Comparison of ENCODE assay signal across 24 cellular contexts in genomic region chr14:61428261-61428660, GRCh38.
DNase-seq lines count a peak whose midpoint lies in the region; ATAC-seq and TF ChIP-seq lines count a peak whose summit lies in the region.
"Had no signal": no experiment of that assay in that cellular context is flagged by ENCODE, and none has a peak within 500 bp of the region (broad histone marks: within the 10 kb centered on the region; RNA-seq: fewer than 3 reads in every experiment).

No MANE protein-coding gene starts in this region.

- H3K27me3 Mint-ChIP-seq in CD4-positive, alpha-beta T cell = no peaks in the 10 kb centered on the region
- H3K27me3 Mint-ChIP-seq in Caco-2 (ENCODE audit: insufficient read depth, unreplicated experiment) = no peaks in the 10 kb centered on the region
- no peaks in the 10 kb centered on the region for H3K27me3 Mint-ChIP-seq in activated T-helper 17 cell treated with anti-CD3 and anti-CD28 coated beads, Interleukin-2, amount 50 U/mL, for 72 hours
- H3K27me3 Mint-ChIP-seq in naive thymus-derived CD4-positive, alpha-beta T cell = no peaks in the 10 kb centered on the region

- no peaks in the 10 kb centered on the region for H3K9me3 ChIP-seq in CD4-positive, alpha-beta T cell (ENCODE audit: control insufficient read depth, low read length)
- H3K9me3 ChIP-seq in Caco-2 = peaks cover 12% of the 10 kb centered on the region; the same call in 1 of the 2 replicates
- no peaks in the 10 kb centered on the region for H3K9me3 ChIP-seq in naive thymus-derived CD4-positive, alpha-beta T cell (ENCODE audit: control insufficient read depth in 2 of 3, low read length in 3 of 3)
- H3K9me3 ChIP-seq: HAP-1, mucosa of descending colon, SK-N-SH, transverse colon had no signal

- no peak for TF ChIP-seq CTCF in CD4-positive, alpha-beta T cell (IDR thresholded peaks at IDR 0.05)
- no peak for TF ChIP-seq CTCF in Caco-2 (IDR thresholded peaks at IDR 0.05; ENCODE audit: insufficient read depth in 1 of 2, low read depth in 1 of 2, low read length in 1 of 2, severe bottlenecking in 1 of 2, unreplicated experiment in 1 of 2)

- peaks cover 57% of the 10 kb centered on the region for H3K36me3 Mint-ChIP-seq in CD4-positive, alpha-beta T cell (ENCODE audit: low read depth)
- peaks cover 3% of the 10 kb centered on the region for H3K36me3 Mint-ChIP-seq in Caco-2 (ENCODE audit: insufficient read depth, unreplicated experiment)
- H3K36me3 Mint-ChIP-seq in activated T-helper 17 cell treated with anti-CD3 and anti-CD28 coated beads, Interleukin-2, amount 50 U/mL, for 72 hours (ENCODE audit: low read depth) = peaks cover 46% of the 10 kb centered on the region
- peaks cover 4 to 47% (median 30%) of the 10 kb centered on the region in 5 donors for H3K36me3 Mint-ChIP-seq in naive thymus-derived CD4-positive, alpha-beta T cell

- peak overlapping the region; percentile 76 for H3K27ac Mint-ChIP-seq in CD4-positive, alpha-beta T cell
- H3K27ac Mint-ChIP-seq in Caco-2 (ENCODE audit: unreplicated experiment) = peak overlapping the region; percentile 79
- H3K27ac Mint-ChIP-seq in activated T-helper 17 cell treated with anti-CD3 and anti-CD28 coated beads, Interleukin-2, amount 50 U/mL, for 72 hours = peak overlapping the region; percentile 15
- H3K27ac Mint-ChIP-seq in naive thymus-derived CD4-positive, alpha-beta T cell = peak overlapping the region in 7 of 9 donors; percentile 34 to 84 (median 79)
- H3K27ac Mint-ChIP-seq: T-helper 2 cell treated with Interferon-gamma antibody and Interleukin-4, amounts not matched to agents 5 μg/mL and 100 μg/mL, for 36 hours had no signal

- POLR2A ChIA-PET in CD4-positive, alpha-beta T cell (lab: Charles Lee) = interaction anchor here (0.6 to 1.5 kb wide), 5 partner anchors 17 to 96 kb away, joined by 3 to 6 read pairs (median 3); no protein-coding TSS in a partner anchor
- POLR2A ChIA-PET in Caco-2 (lab: Charles Lee) = interaction anchor here (0.6 to 1.0 kb wide), 2 partner anchors 149 to 334 kb away, joined by 3 to 4 read pairs; partner anchors contain the start of gene SNAPC1
- POLR2A ChIA-PET in naive thymus-derived CD4-positive, alpha-beta T cell (lab: Charles Lee) = interaction anchor here (0.7 to 1.4 kb wide), 6 partner anchors 9 to 93 kb away, joined by 3 to 7 read pairs (median 4); no protein-coding TSS in a partner anchor

- BruUV-seq in Caco-2 (replicated peaks; lab: Mats Ljungman, UMichigan) = no TSS peak

- H3K4me3 ChIP-seq in Caco-2 (ENCODE audit: low read depth, low read length) = no peak overlapping the region
- H3K4me3 ChIP-seq in naive thymus-derived CD4-positive, alpha-beta T cell (ENCODE audit: low read length) = no peak overlapping the region
- H3K4me3 ChIP-seq: HAP-1, mucosa of descending colon, transverse colon had no signal

- H3K4me3 Mint-ChIP-seq in CD4-positive, alpha-beta T cell = peak overlapping the region; percentile 43
- peak overlapping the region; percentile 49 for H3K4me3 Mint-ChIP-seq in Caco-2 (ENCODE audit: unreplicated experiment)
- H3K4me3 Mint-ChIP-seq in activated T-helper 17 cell treated with anti-CD3 and anti-CD28 coated beads, Interleukin-2, amount 50 U/mL, for 72 hours = peak overlapping the region; percentile 56
- H3K4me3 Mint-ChIP-seq in naive thymus-derived CD4-positive, alpha-beta T cell = peak overlapping the region in 8 of 10 donors; percentile 22 to 60 (median 46)
- H3K4me3 Mint-ChIP-seq: T-helper 2 cell treated with Interferon-gamma antibody and Interleukin-4, amounts not matched to agents 5 μg/mL and 100 μg/mL, for 36 hours had no signal

- H3K36me3 ChIP-seq in Caco-2 (ENCODE audit: control insufficient read depth, insufficient read depth, low read length) = no peaks in the 10 kb centered on the region
- peaks cover 0 to 3% (median 0%) of the 10 kb centered on the region in 3 experiments for H3K36me3 ChIP-seq in naive thymus-derived CD4-positive, alpha-beta T cell (ENCODE audit: control insufficient read depth in 2 of 3, insufficient read depth in 3 of 3, low read length in 3 of 3)
- H3K36me3 ChIP-seq: HAP-1, transverse colon had no signal

- ATAC-seq in CD4-positive, alpha-beta T cell (ENCODE audit: poor library complexity) = no peak
- no peak for ATAC-seq in activated T-helper 17 cell treated with anti-CD3 and anti-CD28 coated beads, Interleukin-2, amount 50 U/mL, for 72 hours (replicated peaks)
- peak; percentile 14 for ATAC-seq in naive thymus-derived CD4-positive, alpha-beta T cell
- ATAC-seq in GM18861 (IDR thresholded peaks at IDR 0.05; ENCODE audit: unreplicated experiment) (no peak), GM19452 (IDR thresholded peaks at IDR 0.05; ENCODE audit: unreplicated experiment) (no peak)
- ATAC-seq: mucosa of descending colon, sciatic nerve had no signal

- CTCF ChIA-PET in CD4-positive, alpha-beta T cell (lab: Charles Lee) = interaction anchor here (1.0 kb wide), 1 partner anchor 23 kb away, joined by 4 read pairs; no protein-coding TSS in a partner anchor
- CTCF ChIA-PET in Caco-2 (lab: Charles Lee) = interaction anchor here (0.6 kb wide), 1 partner anchor 9 kb away, joined by 3 read pairs; no protein-coding TSS in a partner anchor
- CTCF ChIA-PET in naive thymus-derived CD4-positive, alpha-beta T cell (lab: Charles Lee) = interaction anchor here (0.5 to 1.0 kb wide), 3 partner anchors 11 to 89 kb away, joined by 3 to 4 read pairs (median 3); no protein-coding TSS in a partner anchor

- peaks cover 78% of the 10 kb centered on the region for H3K4me1 Mint-ChIP-seq in CD4-positive, alpha-beta T cell (ENCODE audit: low read depth)
- H3K4me1 Mint-ChIP-seq in Caco-2 (ENCODE audit: low read depth, unreplicated experiment) = peaks cover 41% of the 10 kb centered on the region
- peaks cover 68% of the 10 kb centered on the region for H3K4me1 Mint-ChIP-seq in activated T-helper 17 cell treated with anti-CD3 and anti-CD28 coated beads, Interleukin-2, amount 50 U/mL, for 72 hours
- H3K4me1 Mint-ChIP-seq in naive thymus-derived CD4-positive, alpha-beta T cell = peaks cover 60 to 95% (median 82%) of the 10 kb centered on the region in 7 donors

- H3K27ac ChIP-seq in CD4-positive, alpha-beta T cell (ENCODE audit: low read depth, low read length) = no peak overlapping the region
- H3K27ac ChIP-seq in naive thymus-derived CD4-positive, alpha-beta T cell (ENCODE audit: low read depth, low read length) = peak overlapping the region; percentile 5
- H3K27ac ChIP-seq: transverse colon had no signal

- DNase-seq in CD4-positive, alpha-beta T cell = no peak
- DNase-seq in Caco-2 = no peak
- DNase-seq in naive thymus-derived CD4-positive, alpha-beta T cell = no peak
- DNase-seq in midbrain (lab: John Stamatoyannopoulos, UW) = no peak
- DNase-seq in effector CD8-positive, alpha-beta T cell (lab: John Stamatoyannopoulos, UW) = no peak
- DNase-seq: activated CD4-positive, alpha-beta T cell treated with anti-CD3 and anti-CD28 coated beads, Interleukin-2, amount 50 U/mL, for 1 hour; activated gamma-delta T cell treated with Interleukin-2 at 50 U/mL for 16 hours; anterior cingulate cortex; cortex of kidney; GDM1; IMR-90; islet precursor cell; mucosa of descending colon; NCI-H2081 treated with DMSO at 0.1 percent for 48 hours; NCI-H446; NCI-H82; SK-N-SH; transverse colon had no signal

- peaks cover 2% of the 10 kb centered on the region for H3K9me3 Mint-ChIP-seq in CD4-positive, alpha-beta T cell
- peaks cover 39% of the 10 kb centered on the region for H3K9me3 Mint-ChIP-seq in Caco-2 (ENCODE audit: unreplicated experiment)
- H3K9me3 Mint-ChIP-seq in activated T-helper 17 cell treated with anti-CD3 and anti-CD28 coated beads, Interleukin-2, amount 50 U/mL, for 72 hours = no peaks in the 10 kb centered on the region
- H3K9me3 Mint-ChIP-seq in naive thymus-derived CD4-positive, alpha-beta T cell = peaks cover 0 to 12% (median 2%) of the 10 kb centered on the region in 11 donors

- intact Hi-C loops in CD4-positive, alpha-beta T cell (cut with DNase I, micrococcal nuclease) = loop anchor here in 1 of 2 experiments (1.0 kb wide), 1 partner anchor 11 kb away; no protein-coding TSS in a partner anchor
- intact Hi-C loops in Caco-2 (cut with micrococcal nuclease; ENCODE audit: unreplicated experiment) = no loop called here
- intact Hi-C loops in naive thymus-derived CD4-positive, alpha-beta T cell (cut with micrococcal nuclease) = no loop called here

- no peaks in the 10 kb centered on the region for H3K27me3 ChIP-seq in CD4-positive, alpha-beta T cell (ENCODE audit: control insufficient read depth, insufficient read depth, low read length)
- H3K27me3 ChIP-seq in Caco-2 (replicated peaks; ENCODE audit: control insufficient read depth, insufficient read depth, low read length) = no peaks in the 10 kb centered on the region
- H3K27me3 ChIP-seq in naive thymus-derived CD4-positive, alpha-beta T cell (ENCODE audit: control insufficient read depth in 2 of 2, insufficient read depth in 2 of 2, low read length in 2 of 2) = no peaks in the 10 kb centered on the region
- H3K27me3 ChIP-seq: transverse colon had no signal

- H3K4me1 ChIP-seq in Caco-2 = peaks cover 38% of the 10 kb centered on the region
- H3K4me1 ChIP-seq in naive thymus-derived CD4-positive, alpha-beta T cell (ENCODE audit: control insufficient read depth in 2 of 2, insufficient read depth in 2 of 2, low read length in 2 of 2) = peaks cover 49 to 55% of the 10 kb centered on the region in 2 donors
- H3K4me1 ChIP-seq: HAP-1, transverse colon had no signal

Comparison
In these comparisons a context has a peak if more than half of its experiments do, and no peak if none do; other contexts are left out.
1. H3K27ac Mint-ChIP-seq: peak in every context shown above with its lines; median percentile 79 in Caco-2; 79 in naive thymus-derived CD4-positive, alpha-beta T cell; 76 in CD4-positive, alpha-beta T cell; 15 in activated T-helper 17 cell treated with anti-CD3 and anti-CD28 coated beads, Interleukin-2, amount 50 U/mL, for 72 hours.